8 cellular contexts compared by ENCODE assay signal in genomic region chr10:31146496-31147219, GRCh38.
DNase-seq lines count a peak whose midpoint lies in the region; ATAC-seq, FAIRE-seq and TF ChIP-seq lines count a peak whose summit lies in the region.
"Had no signal": no experiment of that assay in that cellular context is flagged by ENCODE, and none has a peak within 500 bp of the region (broad histone marks: within the 10 kb centered on the region; RNA-seq: fewer than 3 reads in every experiment).

No MANE protein-coding gene starts in this region.

- H3K9me3 ChIP-seq in left ventricle myocardium inferior (replicated peaks), result no peaks in the 10 kb centered on the region

- H3K4me1 Mint-ChIP-seq in activated T-cell treated with anti-CD3 and anti-CD28 coated beads, Interleukin-2, amount 50 U/mL, for 4 hours (ENCODE audit: low read depth), result peaks cover 6% of the 10 kb centered on the region

- DNase-seq in HT-29 (ENCODE audit: low spot score) (peak; percentile 62), left ventricle myocardium inferior (peak; percentile 59), GM19239 (ENCODE audit: insufficient read length, low spot score) (no peak), NAMALWA (ENCODE audit: low spot score) (no peak)
- no peak for DNase-seq in activated T-cell treated with anti-CD3 and anti-CD28 coated beads, Interleukin-2, amount 50 U/mL, for 4 hours
- DNase-seq in stimulated activated naive CD8-positive, alpha-beta T cell treated with anti-CD3 and anti-CD28 coated beads, Interleukin-15, Interleukin-2, amounts not matched to agents 100 U/mL and 50 U/mL, for 24 hours, result no peak
- no peak for DNase-seq in activated effector memory CD4-positive, alpha-beta T cell treated with anti-CD3 and anti-CD28 coated beads, Interleukin-2, amount 50 U/mL, for 16 hours
- DNase-seq: head of caudate nucleus had no signal

- H3K4me3 Mint-ChIP-seq in activated T-cell treated with anti-CD3 and anti-CD28 coated beads, Interleukin-2, amount 50 U/mL, for 4 hours, result no peak overlapping the region

- no peak for FAIRE-seq in GM19239 (lab: Jason Lieb, UNC)

- TF ChIP-seq CTCF in left ventricle myocardium inferior (IDR thresholded peaks at IDR 0.05; ENCODE audit: borderline replicate concordance), result no peak

- peak; percentile 61 to 71 for ATAC-seq in activated T-cell treated with anti-CD3 and anti-CD28 coated beads, Interleukin-2, amount 50 U/mL, for 4 hours
- peak; percentile 60 for ATAC-seq in stimulated activated naive CD8-positive, alpha-beta T cell treated with anti-CD3 and anti-CD28 coated beads, Interleukin-15, Interleukin-2, amounts not matched to agents 100 U/mL and 50 U/mL, for 24 hours

- peaks cover 21% of the 10 kb centered on the region for H3K4me1 ChIP-seq in left ventricle myocardium inferior

- no peaks in the 10 kb centered on the region for H3K36me3 Mint-ChIP-seq in activated T-cell treated with anti-CD3 and anti-CD28 coated beads, Interleukin-2, amount 50 U/mL, for 4 hours (ENCODE audit: insufficient read depth)

- H3K27me3 ChIP-seq in left ventricle myocardium inferior (ENCODE audit: low read depth), result no peaks in the 10 kb centered on the region

- H3K27ac ChIP-seq in left ventricle myocardium inferior (replicated peaks), result peak overlapping the region; percentile 77

- intact Hi-C loops in left ventricle myocardium inferior (cut with micrococcal nuclease), result no loop called here

- peaks cover 13% of the 10 kb centered on the region for H3K27me3 Mint-ChIP-seq in activated T-cell treated with anti-CD3 and anti-CD28 coated beads, Interleukin-2, amount 50 U/mL, for 4 hours (ENCODE audit: low read depth)

- H3K9me3 Mint-ChIP-seq in activated T-cell treated with anti-CD3 and anti-CD28 coated beads, Interleukin-2, amount 50 U/mL, for 4 hours, result no peaks in the 10 kb centered on the region

- no peaks in the 10 kb centered on the region for H3K36me3 ChIP-seq in left ventricle myocardium inferior

- peak overlapping the region; percentile 39 for H3K4me3 ChIP-seq in left ventricle myocardium inferior

Comparison
In these comparisons a context has a peak if more than half of its experiments do, and no peak if none do; other contexts are left out.
1. DNase-seq: peak in HT-29 (single experiment) and left ventricle myocardium inferior (single experiment); none in activated T-cell treated with anti-CD3 and anti-CD28 coated beads, Interleukin-2, amount 50 U/mL, for 4 hours (single experiment), stimulated activated naive CD8-positive, alpha-beta T cell treated with anti-CD3 and anti-CD28 coated beads, Interleukin-15, Interleukin-2, amounts not matched to agents 100 U/mL and 50 U/mL, for 24 hours (single experiment), GM19239 (single experiment), activated effector memory CD4-positive, alpha-beta T cell treated with anti-CD3 and anti-CD28 coated beads, Interleukin-2, amount 50 U/mL, for 16 hours (single experiment) and NAMALWA (single experiment).